ENCODE assay signal across 10 cellular contexts in the genomic region with DNA sequence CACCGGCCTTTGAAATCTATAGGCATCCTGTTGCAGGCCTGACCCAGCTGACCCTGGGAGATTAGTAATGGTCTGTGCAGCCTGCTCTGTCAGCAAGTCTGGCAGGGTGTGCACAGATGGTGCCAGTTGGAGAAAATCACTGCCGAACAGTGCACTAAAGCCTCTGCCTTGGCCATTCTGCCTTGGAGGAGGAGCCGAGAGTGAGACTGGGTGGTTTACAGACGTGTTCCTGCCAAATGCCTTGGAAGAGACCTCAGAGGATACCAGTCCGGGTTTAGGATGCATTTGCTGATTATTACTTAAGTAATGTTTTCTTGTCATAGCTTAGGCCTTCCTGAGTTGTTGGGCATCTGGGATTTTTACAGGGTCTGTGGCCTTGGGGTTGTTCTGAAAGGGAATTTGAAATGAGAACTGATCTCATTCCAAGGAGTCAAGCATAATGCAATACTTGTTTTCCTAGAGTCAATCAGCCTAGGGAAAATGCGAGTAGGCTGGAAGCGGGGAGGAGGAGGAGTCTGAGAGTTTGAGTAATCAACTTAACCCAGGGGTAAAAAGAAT.
A peak's percentile ranks its signal among the peaks of the same experiment; 100 is the strongest.
DNase-seq lines count a peak whose midpoint lies in the region; ATAC-seq, FAIRE-seq and TF ChIP-seq lines count a peak whose summit lies in the region.
"Had no signal": no experiment of that assay in that cellular context is flagged by ENCODE, and none has a peak within 500 bp of the region (broad histone marks: within the 10 kb centered on the region; RNA-seq: fewer than 3 reads in every experiment).

No MANE protein-coding gene starts in this region.

- H3K9me3 ChIP-seq in pancreas = no peaks in the 10 kb centered on the region

- H3K27me3 Mint-ChIP-seq in activated CD8-positive, alpha-beta memory T cell treated with anti-CD3 and anti-CD28 coated beads, Interleukin-2, amount 10 ng/mL, durations not matched to agents 7 days and 5 days = no peaks in the 10 kb centered on the region
- H3K27me3 Mint-ChIP-seq: central memory CD8-positive, alpha-beta T cell had no signal

- no peaks in the 10 kb centered on the region for H3K36me3 ChIP-seq in BJ (ENCODE audit: control insufficient read depth, insufficient read depth, low read length)
- H3K36me3 ChIP-seq in pancreas = no peaks in the 10 kb centered on the region

- FAIRE-seq in pancreas (lab: Jason Lieb, UNC) = no peak
- FAIRE-seq: K562 had no signal

- no peaks in the 10 kb centered on the region for H3K27me3 ChIP-seq in BJ (ENCODE audit: control insufficient read depth, insufficient read depth, low read length)
- no peaks in the 10 kb centered on the region for H3K27me3 ChIP-seq in pancreas

- H3K4me3 Mint-ChIP-seq in activated CD8-positive, alpha-beta memory T cell treated with anti-CD3 and anti-CD28 coated beads, Interleukin-2, amount 10 ng/mL, durations not matched to agents 7 days and 5 days = no peak overlapping the region
- H3K4me3 Mint-ChIP-seq: central memory CD8-positive, alpha-beta T cell had no signal

- intact Hi-C loops in pancreas (cut with DNase I) = no loop called here

- H3K4me3 ChIP-seq in BJ (ENCODE audit: low read depth, low read length) (no peak overlapping the region), pancreas (no peak overlapping the region)
- H3K4me3 ChIP-seq: K562 had no signal

- peak overlapping the region in 2 of 4 donors; percentile 31 to 53 for H3K27ac ChIP-seq in pancreas

- DNase-seq in BJ (ENCODE audit: low read depth) (peak; percentile 73), RPMI8226 (peak; percentile 8), fibroblast of the conjunctiva (ENCODE audit: low read depth) (peak; percentile 82), pancreas (peak in 3 of 6 donors; percentile 5 to 29 (median 18)), COLO668 (lab: John Stamatoyannopoulos, UW; ENCODE audit: unreplicated experiment) (no peak), RKO (ENCODE audit: low spot score) (no peak)
- no peak for DNase-seq in activated CD8-positive, alpha-beta memory T cell treated with anti-CD3 and anti-CD28 coated beads, Interleukin-2, amount 10 ng/mL, durations not matched to agents 7 days and 5 days

- no peak for TF ChIP-seq CTCF in BJ (IDR thresholded peaks at IDR 0.05; ENCODE audit: insufficient read depth, low read depth, low read length)
- no peak for TF ChIP-seq CTCF in pancreas (IDR thresholded peaks at IDR 0.05)

- WGBS in pancreas, 2 donors = 49 to 50% methylated on average over 7 of the region's 7 CpGs

- peaks cover 0 to 12% (median 0%) of the 10 kb centered on the region in 3 donors for H3K4me1 ChIP-seq in pancreas

- H3K4me1 Mint-ChIP-seq in activated CD8-positive, alpha-beta memory T cell treated with anti-CD3 and anti-CD28 coated beads, Interleukin-2, amount 10 ng/mL, durations not matched to agents 7 days and 5 days = peaks cover 3% of the 10 kb centered on the region
- H3K4me1 Mint-ChIP-seq: central memory CD8-positive, alpha-beta T cell had no signal

- CTCF ChIA-PET in BJ (lab: Yijun Ruan, JAX) = interaction anchor here (1.1 kb wide), 1 partner anchor 29 kb away, joined by 3 read pairs; no protein-coding TSS in a partner anchor
- CTCF ChIA-PET in activated CD8-positive, alpha-beta memory T cell treated with anti-CD3 and anti-CD28 coated beads, Interleukin-2, amount 10 ng/mL, durations not matched to agents 7 days and 5 days (lab: Charles Lee) = interaction anchor here (0.5 kb wide), 1 partner anchor 816 kb away, joined by 3 read pairs; no protein-coding TSS in a partner anchor

- POLR2A ChIA-PET in BJ (lab: Charles Lee) = no interaction called here

- no peaks in the 10 kb centered on the region for H3K36me3 Mint-ChIP-seq in activated CD8-positive, alpha-beta memory T cell treated with anti-CD3 and anti-CD28 coated beads, Interleukin-2, amount 10 ng/mL, durations not matched to agents 7 days and 5 days

- ATAC-seq in pancreas (peak; percentile 9 to 88 (median 85)), GM19023 (IDR thresholded peaks at IDR 0.05; ENCODE audit: unreplicated experiment) (no peak)
- ATAC-seq in activated CD8-positive, alpha-beta memory T cell treated with anti-CD3 and anti-CD28 coated beads, Interleukin-2, amount 10 ng/mL, durations not matched to agents 7 days and 5 days = no peak
- ATAC-seq: K562 had no signal

- peaks cover 4% of the 10 kb centered on the region for H3K9me3 Mint-ChIP-seq in activated CD8-positive, alpha-beta memory T cell treated with anti-CD3 and anti-CD28 coated beads, Interleukin-2, amount 10 ng/mL, durations not matched to agents 7 days and 5 days (ENCODE audit: low read depth)
- H3K9me3 Mint-ChIP-seq: central memory CD8-positive, alpha-beta T cell had no signal

- no peak overlapping the region for H3K27ac Mint-ChIP-seq in activated CD8-positive, alpha-beta memory T cell treated with anti-CD3 and anti-CD28 coated beads, Interleukin-2, amount 10 ng/mL, durations not matched to agents 7 days and 5 days

Comparison
In these comparisons a context has a peak if more than half of its experiments do, and no peak if none do; other contexts are left out.
1. DNase-seq: peak in BJ (single experiment), RPMI8226 (single experiment) and fibroblast of the conjunctiva (single experiment); none in COLO668 (single experiment), activated CD8-positive, alpha-beta memory T cell treated with anti-CD3 and anti-CD28 coated beads, Interleukin-2, amount 10 ng/mL, durations not matched to agents 7 days and 5 days (single experiment) and RKO (single experiment).
2. ATAC-seq: peak in pancreas (4 of 4); none in activated CD8-positive, alpha-beta memory T cell treated with anti-CD3 and anti-CD28 coated beads, Interleukin-2, amount 10 ng/mL, durations not matched to agents 7 days and 5 days (single experiment) and GM19023 (single experiment).